ENCODE assay signal across 1 cellular context in genomic region chr15:89334510-89335288, GRCh38.
A peak's percentile ranks its signal among the peaks of the same experiment; 100 is the strongest.
TF ChIP-seq lines count a peak whose summit lies in the region.

Gene POLG, minus strand, starts transcription at chr15:89334824. Its CDS starts 1,070 bp downstream, at chr15:89333754.

TF ChIP-seq in liver, 16 proteins besides CTCF, POLR2A, EP300 and RAD21 (continued from another document):
- TF ChIP-seq TAF1 (conservative IDR thresholded peaks at IDR 0.05) (peak; percentile 62), ZBTB33 (IDR thresholded peaks at IDR 0.05) (peak; percentile 97), SP1 (IDR thresholded peaks at IDR 0.05) (peak; percentile 87)
TF ChIP-seq in liver: peak in this region for 15.
